Comparison of ENCODE assay signal across 9 cellular contexts in genomic region chr12:46770501-46771183, GRCh38. TPM values are rescaled to one million over a fixed set of nuclear protein-coding genes. Genes with fewer than 3 reads are reported as not detected.
DNase-seq lines count a peak whose midpoint lies in the region; ATAC-seq and TF ChIP-seq lines count a peak whose summit lies in the region.
"Had no signal": no experiment of that assay in that cellular context is flagged by ENCODE, and none has a peak within 500 bp of the region (broad histone marks: within the 10 kb centered on the region; RNA-seq: fewer than 3 reads in every experiment).

No MANE protein-coding gene starts in this region.

- WGBS in aorta, 2 donors, result 36 to 41% methylated on average over 3 of the region's 3 CpGs
- WGBS in sigmoid colon, 2 donors, result 34 to 61% methylated on average over 3 of the region's 3 CpGs

- H3K9ac ChIP-seq in parathyroid adenoma, result no peak overlapping the region

- H3K27me3 ChIP-seq in parathyroid adenoma (ENCODE audit: control insufficient read depth, insufficient read depth, low read length) (no peaks in the 10 kb centered on the region), aorta (ENCODE audit: control insufficient read depth in 1 of 2, insufficient read depth in 2 of 2, low read length in 1 of 2) (no peaks in the 10 kb centered on the region), sigmoid colon (no peaks in the 10 kb centered on the region)

- H3K79me2 ChIP-seq in parathyroid adenoma, result no peaks in the 10 kb centered on the region

- no peaks in the 10 kb centered on the region for H3K36me3 ChIP-seq in parathyroid adenoma (ENCODE audit: control insufficient read depth, insufficient read depth, low read length)
- peaks cover 0 to 2% of the 10 kb centered on the region in 2 donors for H3K36me3 ChIP-seq in aorta (ENCODE audit: control insufficient read depth in 1 of 2, insufficient read depth in 2 of 2, low read length in 1 of 2)
- H3K36me3 ChIP-seq in sigmoid colon, result no peaks in the 10 kb centered on the region

- H3K9me3 ChIP-seq in parathyroid adenoma (ENCODE audit: control insufficient read depth, low read length) (no peaks in the 10 kb centered on the region), aorta (ENCODE audit: control insufficient read depth, low read length) (no peaks in the 10 kb centered on the region), sigmoid colon (no peaks in the 10 kb centered on the region)

- H3K9me3 Mint-ChIP-seq in glutamatergic neuron (ENCODE audit: unreplicated experiment), result peaks cover 2% of the 10 kb centered on the region

- TF ChIP-seq CTCF in glutamatergic neuron (IDR thresholded peaks at IDR 0.05; ENCODE audit: partially characterized antibody, unreplicated experiment) (no peak), parathyroid adenoma (IDR thresholded peaks at IDR 0.05) (no peak), sigmoid colon (IDR thresholded peaks at IDR 0.05) (no peak)

- peak overlapping the region; percentile 43 for H2AFZ ChIP-seq in parathyroid adenoma

- peak overlapping the region; percentile 79 for H3K4me3 Mint-ChIP-seq in glutamatergic neuron (ENCODE audit: unreplicated experiment)

- H3K27ac ChIP-seq in parathyroid adenoma, result no peak overlapping the region
- H3K27ac ChIP-seq in aorta (ENCODE audit: low read depth in 1 of 2, low read length in 2 of 2), result no peak overlapping the region
- no peak overlapping the region for H3K27ac ChIP-seq in sigmoid colon

- H3K4me1 ChIP-seq in parathyroid adenoma (peaks cover 5% of the 10 kb centered on the region), aorta (ENCODE audit: control insufficient read depth in 1 of 2, insufficient read depth in 2 of 2, low read length in 2 of 2) (peaks cover 0 to 2% of the 10 kb centered on the region in 2 donors), sigmoid colon (peaks cover 0 to 35% (median 21%) of the 10 kb centered on the region in 4 donors)

- DNase-seq in EL (peak; percentile 53), RPMI7951 (ENCODE audit: low read depth) (peak; percentile 56), glutamatergic neuron (peak; percentile 30), aorta (no peak), sigmoid colon (no peak)

- no peak for TF ChIP-seq POLR2A in sigmoid colon (IDR thresholded peaks at IDR 0.05)

- no peaks in the 10 kb centered on the region for H3K36me3 Mint-ChIP-seq in glutamatergic neuron (ENCODE audit: unreplicated experiment)

- peak overlapping the region; percentile 88 for H3K27ac Mint-ChIP-seq in glutamatergic neuron (ENCODE audit: unreplicated experiment)

- no peaks in the 10 kb centered on the region for H3K27me3 Mint-ChIP-seq in glutamatergic neuron (ENCODE audit: unreplicated experiment)

- H3K4me2 ChIP-seq in parathyroid adenoma (ENCODE audit: low read length), result peak overlapping the region; percentile 38

- H3K4me1 Mint-ChIP-seq in glutamatergic neuron (ENCODE audit: low read depth, unreplicated experiment), result peaks cover 30% of the 10 kb centered on the region

- TF ChIP-seq EP300 in sigmoid colon (IDR thresholded peaks at IDR 0.05), result no peak

- ATAC-seq in aorta (ENCODE audit: low FRiP score), result no peak
- ATAC-seq in GM18498 (IDR thresholded peaks at IDR 0.05; ENCODE audit: unreplicated experiment), result no peak
- ATAC-seq in GM21515 (IDR thresholded peaks at IDR 0.05; ENCODE audit: unreplicated experiment), result no peak

- no peak overlapping the region for H3K4me3 ChIP-seq in parathyroid adenoma (ENCODE audit: low read depth, low read length)
- H3K4me3 ChIP-seq in aorta (ENCODE audit: low read length in 2 of 2), result no peak overlapping the region
- no peak overlapping the region for H3K4me3 ChIP-seq in sigmoid colon
- H3K4me3 ChIP-seq: skin epidermis had no signal

- intact Hi-C loops in aorta (cut with DNase I) (no loop called here), sigmoid colon (cut with DNase I) (no loop called here)

RNA-seq across cellular contexts. Expression of gene SLC38A4, which starts 55.2 kb away (rescaled TPM):
- 0.12 and 0.68 TPM in 2 replicates for total RNA-seq in RPMI7951 (2014; rRNA removed; shearing (Covaris generic))
- total RNA-seq in glutamatergic neuron (ENCODE audit: unreplicated experiment) (0.98 TPM), aorta (under 1 TPM; 0.12 to 0.65 TPM), sigmoid colon (1 to 10 TPM in 2 of 4 donors, under 1 TPM in 2; 0.55 to 1.3 (median 0.87) TPM)
- polyA plus RNA-seq in aorta (under 1 TPM in 1 of 2 donors, not detected in 1; 0.03 TPM), sigmoid colon (1 to 10 TPM in 1 of 3 donors, under 1 TPM in 2; 0.39 to 3.5 (median 0.60) TPM)

Comparison
In these comparisons a context has a peak if more than half of its experiments do, and no peak if none do; other contexts are left out.
1. DNase-seq: peak in EL (single experiment), RPMI7951 (single experiment) and glutamatergic neuron (single experiment); none in aorta (0 of 2) and sigmoid colon (single experiment).